In genomic region chr14:61375218-61375617, GRCh38 we compare ENCODE assay signal across 1 cellular context.
TF ChIP-seq lines count a peak whose summit lies in the region.

No MANE protein-coding gene starts in this region.

TF ChIP-seq in SK-N-SH, 30 proteins besides CTCF, POLR2A, EP300 and RAD21:
- no peak for TF ChIP-seq TCF12 (IDR thresholded peaks at IDR 0.05)
- no peak for TF ChIP-seq NFIC (IDR thresholded peaks at IDR 0.05; ENCODE audit: borderline replicate concordance)
- TF ChIP-seq, protein P1, sequence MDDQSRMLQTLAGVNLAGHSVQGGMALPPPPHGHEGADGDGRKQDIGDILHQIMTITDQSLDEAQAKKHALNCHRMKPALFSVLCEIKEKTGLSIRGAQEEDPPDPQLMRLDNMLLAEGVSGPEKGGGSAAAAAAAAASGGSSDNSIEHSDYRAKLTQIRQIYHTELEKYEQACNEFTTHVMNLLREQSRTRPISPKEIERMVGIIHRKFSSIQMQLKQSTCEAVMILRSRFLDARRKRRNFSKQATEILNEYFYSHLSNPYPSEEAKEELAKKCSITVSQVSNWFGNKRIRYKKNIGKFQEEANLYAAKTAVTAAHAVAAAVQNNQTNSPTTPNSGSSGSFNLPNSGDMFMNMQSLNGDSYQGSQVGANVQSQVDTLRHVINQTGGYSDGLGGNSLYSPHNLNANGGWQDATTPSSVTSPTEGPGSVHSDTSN (IDR thresholded peaks at IDR 0.05): no peak
- no peak for TF ChIP-seq RCOR1 (IDR thresholded peaks at IDR 0.05; ENCODE audit: low read length)
- no peak for TF ChIP-seq MAX (IDR thresholded peaks at IDR 0.05; ENCODE audit: low read depth)
- no peak for TF ChIP-seq SIN3A (IDR thresholded peaks at IDR 0.05; ENCODE audit: borderline replicate concordance, low read depth, low read length)
- no peak for TF ChIP-seq NRF1 (IDR thresholded peaks at IDR 0.05; ENCODE audit: low read depth, low read length)
